In the genomic region with DNA sequence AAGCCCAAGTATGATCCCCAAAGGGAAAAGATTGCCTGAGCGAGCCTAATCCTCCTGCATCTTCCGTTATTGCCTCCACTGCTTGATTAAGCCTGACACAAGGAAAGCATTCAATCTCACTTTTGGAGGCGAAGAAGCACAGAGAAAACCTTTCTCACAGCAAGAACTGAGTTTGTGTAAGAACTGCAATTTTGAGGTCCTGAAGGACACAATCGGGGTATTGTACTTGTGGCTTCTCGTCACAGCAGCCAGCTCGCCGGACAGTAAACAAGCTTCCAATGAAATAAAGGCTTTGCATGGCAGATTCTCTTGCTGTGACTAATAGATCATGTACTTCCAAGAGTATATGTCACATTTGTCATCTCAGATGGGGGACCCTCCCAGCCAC, we compare ENCODE assay signal across 1 cellular context.
TF ChIP-seq lines count a peak whose summit lies in the region.

No MANE protein-coding gene starts in this region.

TF ChIP-seq in SK-N-SH, 30 proteins besides CTCF, POLR2A, EP300 and RAD21 (continued from another document):
- TF ChIP-seq, protein P1, sequence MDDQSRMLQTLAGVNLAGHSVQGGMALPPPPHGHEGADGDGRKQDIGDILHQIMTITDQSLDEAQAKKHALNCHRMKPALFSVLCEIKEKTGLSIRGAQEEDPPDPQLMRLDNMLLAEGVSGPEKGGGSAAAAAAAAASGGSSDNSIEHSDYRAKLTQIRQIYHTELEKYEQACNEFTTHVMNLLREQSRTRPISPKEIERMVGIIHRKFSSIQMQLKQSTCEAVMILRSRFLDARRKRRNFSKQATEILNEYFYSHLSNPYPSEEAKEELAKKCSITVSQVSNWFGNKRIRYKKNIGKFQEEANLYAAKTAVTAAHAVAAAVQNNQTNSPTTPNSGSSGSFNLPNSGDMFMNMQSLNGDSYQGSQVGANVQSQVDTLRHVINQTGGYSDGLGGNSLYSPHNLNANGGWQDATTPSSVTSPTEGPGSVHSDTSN (IDR thresholded peaks at IDR 0.05) = no peak
- no peak for TF ChIP-seq MEF2A (IDR thresholded peaks at IDR 0.05; ENCODE audit: borderline replicate concordance, low read depth)
- TF ChIP-seq, protein P2, sequence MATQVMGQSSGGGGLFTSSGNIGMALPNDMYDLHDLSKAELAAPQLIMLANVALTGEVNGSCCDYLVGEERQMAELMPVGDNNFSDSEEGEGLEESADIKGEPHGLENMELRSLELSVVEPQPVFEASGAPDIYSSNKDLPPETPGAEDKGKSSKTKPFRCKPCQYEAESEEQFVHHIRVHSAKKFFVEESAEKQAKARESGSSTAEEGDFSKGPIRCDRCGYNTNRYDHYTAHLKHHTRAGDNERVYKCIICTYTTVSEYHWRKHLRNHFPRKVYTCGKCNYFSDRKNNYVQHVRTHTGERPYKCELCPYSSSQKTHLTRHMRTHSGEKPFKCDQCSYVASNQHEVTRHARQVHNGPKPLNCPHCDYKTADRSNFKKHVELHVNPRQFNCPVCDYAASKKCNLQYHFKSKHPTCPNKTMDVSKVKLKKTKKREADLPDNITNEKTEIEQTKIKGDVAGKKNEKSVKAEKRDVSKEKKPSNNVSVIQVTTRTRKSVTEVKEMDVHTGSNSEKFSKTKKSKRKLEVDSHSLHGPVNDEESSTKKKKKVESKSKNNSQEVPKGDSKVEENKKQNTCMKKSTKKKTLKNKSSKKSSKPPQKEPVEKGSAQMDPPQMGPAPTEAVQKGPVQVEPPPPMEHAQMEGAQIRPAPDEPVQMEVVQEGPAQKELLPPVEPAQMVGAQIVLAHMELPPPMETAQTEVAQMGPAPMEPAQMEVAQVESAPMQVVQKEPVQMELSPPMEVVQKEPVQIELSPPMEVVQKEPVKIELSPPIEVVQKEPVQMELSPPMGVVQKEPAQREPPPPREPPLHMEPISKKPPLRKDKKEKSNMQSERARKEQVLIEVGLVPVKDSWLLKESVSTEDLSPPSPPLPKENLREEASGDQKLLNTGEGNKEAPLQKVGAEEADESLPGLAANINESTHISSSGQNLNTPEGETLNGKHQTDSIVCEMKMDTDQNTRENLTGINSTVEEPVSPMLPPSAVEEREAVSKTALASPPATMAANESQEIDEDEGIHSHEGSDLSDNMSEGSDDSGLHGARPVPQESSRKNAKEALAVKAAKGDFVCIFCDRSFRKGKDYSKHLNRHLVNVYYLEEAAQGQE (IDR thresholded peaks at IDR 0.05; ENCODE audit: low read depth, low read length) = no peak
- no peak for TF ChIP-seq NRF1 (IDR thresholded peaks at IDR 0.05; ENCODE audit: low read depth, low read length)
- no peak for TF ChIP-seq GATA2 (CRISPR knock-in tag; IDR thresholded peaks at IDR 0.05)
- no peak for TF ChIP-seq TAF1 (IDR thresholded peaks at IDR 0.05; ENCODE audit: borderline replicate concordance, low read depth, low read length)
- TF ChIP-seq TCF12 (IDR thresholded peaks at IDR 0.05) = no peak
